24 cellular contexts compared by ENCODE assay signal in genomic region chr4:71138007-71138600, GRCh38.
A peak's percentile ranks its signal among the peaks of the same experiment; 100 is the strongest.
DNase-seq lines count a peak whose midpoint lies in the region; ATAC-seq, FAIRE-seq and TF ChIP-seq lines count a peak whose summit lies in the region.
"Had no signal": no experiment of that assay in that cellular context is flagged by ENCODE, and none has a peak within 500 bp of the region (broad histone marks: within the 10 kb centered on the region; RNA-seq: fewer than 3 reads in every experiment).

No MANE protein-coding gene starts in this region.

- ATAC-seq in IMR-90 (ENCODE audit: low read depth): no peak
- ATAC-seq in pancreas: peak; percentile 75 to 87 (median 82)
- ATAC-seq in GM21529 (IDR thresholded peaks at IDR 0.05; ENCODE audit: unreplicated experiment): no peak
- no peak for ATAC-seq in HG02970 (IDR thresholded peaks at IDR 0.05; ENCODE audit: low FRiP score, unreplicated experiment)
- ATAC-seq: CD8-positive, alpha-beta T cell had no signal

- H3K9me3 ChIP-seq in IMR-90 (ENCODE audit: control insufficient read depth, insufficient read depth, low read length) (no peaks in the 10 kb centered on the region), hepatocyte (ENCODE audit: low read depth) (no peaks in the 10 kb centered on the region), pancreas (no peaks in the 10 kb centered on the region), small intestine (ENCODE audit: control insufficient read depth, low read depth) (no peaks in the 10 kb centered on the region)
- H3K9me3 ChIP-seq: BLaER1, HAP-1 had no signal

- no peak overlapping the region for H2BK120ac ChIP-seq in IMR-90 (ENCODE audit: low read depth, low read length)

- DNase-seq in IMR-90 (no peak), hepatocyte (ENCODE audit: low spot score) (peak; percentile 34), pancreas (peak in 1 of 6 donors; percentile 20), small intestine (peak; percentile 97), COLO829 (ENCODE audit: low spot score) (no peak)
- DNase-seq: CD4-positive, CD25-positive, alpha-beta regulatory T cell; CD8-positive, alpha-beta T cell; DMS 273 treated with DMSO at 0.1 percent for 48 hours; DMS53; DMS79 treated with DMSO at 0.1 percent for 48 hours; GF-D8; GOT3; HFFc6 had no signal

- CTCF ChIA-PET in IMR-90 (lab: Yijun Ruan, JAX): no interaction called here

- WGBS in IMR-90 (ENCODE audit: extremely low coverage in 2 of 2, insufficient read length in 1 of 2), 2 experiments: no CpG with 5 or more reads among the region's 4 CpGs
- WGBS in hepatocyte (ENCODE audit: low lambda C conversion rate, missing lambda C conversion rate): 67% methylated on average over 4 of the region's 4 CpGs
- WGBS in pancreas, 2 donors: 8 to 12% methylated on average over 4 of the region's 4 CpGs
- 13 to 54% (median 21%) methylated on average over 4 of the region's 4 CpGs for WGBS in small intestine, 3 donors

- no peak for FAIRE-seq in pancreas (lab: Jason Lieb, UNC)
- FAIRE-seq in small intestine (lab: Jason Lieb, UNC): peak; percentile 39
- FAIRE-seq: A204.1, D721Med, GM12891, GM18507, H54 had no signal

- H2BK20ac ChIP-seq in IMR-90 (ENCODE audit: low read depth, low read length): no peak overlapping the region

- in situ Hi-C loops in IMR-90 (cut with MboI; ENCODE audit: low sequenced_read_pairs): loop anchor here (25.0 kb wide), 1 partner anchor 574 kb away; no protein-coding TSS in a partner anchor

- intact Hi-C loops in IMR-90 (cut with micrococcal nuclease): no loop called here
- intact Hi-C loops in pancreas (cut with DNase I): no loop called here

- H3K36me3 ChIP-seq in IMR-90 (ENCODE audit: control insufficient read depth, insufficient read depth, low read length): no peaks in the 10 kb centered on the region
- H3K36me3 ChIP-seq in hepatocyte (replicated peaks; ENCODE audit: insufficient read depth, low read depth): no peaks in the 10 kb centered on the region
- H3K36me3 ChIP-seq in pancreas: no peaks in the 10 kb centered on the region
- no peaks in the 10 kb centered on the region for H3K36me3 ChIP-seq in small intestine (ENCODE audit: control insufficient read depth in 2 of 2, insufficient read depth in 2 of 2, low read length in 2 of 2)
- H3K36me3 ChIP-seq: BLaER1, HAP-1 had no signal

- H3K4me3 ChIP-seq in IMR-90 (ENCODE audit: insufficient read depth, low read depth, low read length) (no peak overlapping the region), hepatocyte (no peak overlapping the region), pancreas (no peak overlapping the region), small intestine (ENCODE audit: low read depth in 1 of 2, low read length in 2 of 2) (no peak overlapping the region)
- H3K4me3 ChIP-seq: BLaER1, HAP-1 had no signal

- no peak overlapping the region for H3K9ac ChIP-seq in IMR-90 (ENCODE audit: low read depth, low read length)
- H3K9ac ChIP-seq: BLaER1 had no signal

- H3K4me1 ChIP-seq in IMR-90 (ENCODE audit: control insufficient read depth, insufficient read depth, low read length) (0 out of 2 replicates have a peak, but pooled peaks cover 1% of the 10 kb centered on the region), hepatocyte (ENCODE audit: insufficient read depth) (no peaks in the 10 kb centered on the region), pancreas (peaks cover 0 to 6% (median 4%) of the 10 kb centered on the region in 3 donors), small intestine (ENCODE audit: control insufficient read depth in 2 of 2, insufficient read depth in 1 of 2, low read depth in 1 of 2, low read length in 1 of 2) (peaks cover 4 to 8% of the 10 kb centered on the region in 2 donors)
- H3K4me1 ChIP-seq: BLaER1, HAP-1 had no signal

- H2BK15ac ChIP-seq in IMR-90 (ENCODE audit: low read depth, low read length): no peak overlapping the region

- TF ChIP-seq RAD21 in IMR-90 (IDR thresholded peaks at IDR 0.05; ENCODE audit: low read length): no peak

- H3K9me1 ChIP-seq in IMR-90 (ENCODE audit: insufficient read depth, low read length): no peaks in the 10 kb centered on the region; the same call in 1 of the 2 replicates

- no peaks in the 10 kb centered on the region for H3K9me2 ChIP-seq in hepatocyte (replicated peaks; ENCODE audit: insufficient read depth)

- no peak overlapping the region for H2BK5ac ChIP-seq in IMR-90 (ENCODE audit: low read depth, low read length, poor library complexity, severe bottlenecking)

- H2AK5ac ChIP-seq in IMR-90 (ENCODE audit: low read depth, low read length): 0 out of 2 replicates have a peak overlapping the region, but pooled peaks have one; percentile 43

- H3K79me2 ChIP-seq in hepatocyte: no peaks in the 10 kb centered on the region

- H3K27ac ChIP-seq in IMR-90 (ENCODE audit: insufficient read depth, low read length) (no peak overlapping the region), hepatocyte (peak overlapping the region; percentile 56), pancreas (peak overlapping the region in 3 of 4 donors; percentile 56 to 58 (median 57)), small intestine (ENCODE audit: low read depth in 1 of 2, low read length in 1 of 2) (peak overlapping the region in 1 of 2 donors; percentile 69)
- H3K27ac ChIP-seq: 22Rv1, BLaER1, C4-2B had no signal

- POLR2A ChIA-PET in IMR-90 (lab: Charles Lee; ENCODE audit: unreplicated experiment): no interaction called here

- no peak overlapping the region for H3K56ac ChIP-seq in IMR-90 (ENCODE audit: extremely low read depth, insufficient read depth, low read length)

- no peak overlapping the region for H4K8ac ChIP-seq in IMR-90 (ENCODE audit: low read depth in 2 of 2, low read length in 2 of 2)

- no peaks in the 10 kb centered on the region for H3K79me1 ChIP-seq in IMR-90 (ENCODE audit: low read depth in 1 of 2, low read length in 2 of 2)

- H2AK9ac ChIP-seq in IMR-90 (replicated peaks; ENCODE audit: low read depth, low read length, poor library complexity): no peak overlapping the region

- H4K20me1 ChIP-seq in IMR-90 (ENCODE audit: insufficient read depth, low read length) (no peaks in the 10 kb centered on the region), hepatocyte (ENCODE audit: insufficient read depth, poor library complexity, severe bottlenecking) (no peaks in the 10 kb centered on the region)
- H4K20me1 ChIP-seq: BLaER1 had no signal

- H3K18ac ChIP-seq in IMR-90 (ENCODE audit: low read depth, low read length): no peak overlapping the region

- H3K27me3 ChIP-seq in IMR-90 (ENCODE audit: control insufficient read depth, insufficient read depth, low read length) (no peaks in the 10 kb centered on the region), hepatocyte (no peaks in the 10 kb centered on the region), pancreas (no peaks in the 10 kb centered on the region), small intestine (ENCODE audit: control insufficient read depth in 2 of 2, insufficient read depth in 2 of 2, low read length in 2 of 2) (no peaks in the 10 kb centered on the region)
- H3K27me3 ChIP-seq: BLaER1 had no signal

- H3K14ac ChIP-seq in IMR-90 (replicated peaks; ENCODE audit: low read depth, low read length): no peak overlapping the region

- no peak overlapping the region for H4K5ac ChIP-seq in IMR-90 (ENCODE audit: low read depth, low read length)

- TF ChIP-seq CTCF in IMR-90 (conservative IDR thresholded peaks at IDR 0.05; ENCODE audit: low read depth, low read length) (no peak), hepatocyte (IDR thresholded peaks at IDR 0.05; ENCODE audit: poor library complexity) (no peak), pancreas (IDR thresholded peaks at IDR 0.05) (no peak)

- no peak overlapping the region for H3K4me2 ChIP-seq in IMR-90 (ENCODE audit: low read depth, low read length)
- peak overlapping the region; percentile 17 for H3K4me2 ChIP-seq in hepatocyte
- H3K4me2 ChIP-seq: BLaER1 had no signal

- no TSS peak for BruUV-seq in IMR-90 (replicated peaks; lab: Mats Ljungman, UMichigan)

- no peak overlapping the region for H3K4ac ChIP-seq in IMR-90 (ENCODE audit: low read depth, low read length)

- no peak overlapping the region for H3K23ac ChIP-seq in IMR-90 (ENCODE audit: low read depth, low read length)

- TF ChIP-seq POLR2A in IMR-90 (IDR thresholded peaks at IDR 0.05; ENCODE audit: low read depth, low read length): no peak

- dilution Hi-C loops in IMR-90 (cut with HindIII; ENCODE audit: low sequenced_read_pairs, unreplicated experiment): no loop called here

- H2AFZ ChIP-seq in IMR-90 (replicated peaks; ENCODE audit: low read length, poor library complexity) (no peak overlapping the region), hepatocyte (no peak overlapping the region)

- H4K91ac ChIP-seq in IMR-90 (ENCODE audit: insufficient read depth, low read depth, low read length): no peak overlapping the region

TF ChIP-seq in IMR-90, 13 proteins besides CTCF, POLR2A, EP300 and RAD21:
- no peak for TF ChIP-seq MAFK (IDR thresholded peaks at IDR 0.05; ENCODE audit: low read depth, low read length)
- no peak for TF ChIP-seq CEBPB (IDR thresholded peaks at IDR 0.05; ENCODE audit: low read depth, low read length)
- TF ChIP-seq RCOR1 (IDR thresholded peaks at IDR 0.05; ENCODE audit: insufficient replicate concordance, low read length): no peak
- no peak for TF ChIP-seq RFX5 (IDR thresholded peaks at IDR 0.05; ENCODE audit: low read depth, low read length)
- TF ChIP-seq USF2 (IDR thresholded peaks at IDR 0.05; ENCODE audit: low read depth, low read length): no peak
- no peak for TF ChIP-seq BHLHE40 (IDR thresholded peaks at IDR 0.05; ENCODE audit: low read depth, low read length)

Comparison
In these comparisons a context has a peak if more than half of its experiments do, and no peak if none do; other contexts are left out.
1. ATAC-seq: peak in pancreas (4 of 4); none in IMR-90 (single experiment), GM21529 (single experiment) and HG02970 (single experiment).
2. DNase-seq: peak in hepatocyte (single experiment) and small intestine (single experiment); none in IMR-90 (single experiment) and COLO829 (single experiment).